In genomic region chr3:15372918-15373317, GRCh38 we compare ENCODE assay signal across 28 cellular contexts.
"Had no signal": no experiment of that assay in that cellular context is flagged by ENCODE, and none has a peak within 500 bp of the region (broad histone marks: within the 10 kb centered on the region; RNA-seq: fewer than 3 reads in every experiment).

No MANE protein-coding gene starts in this region.

- H2AFZ ChIP-seq: hepatocyte had no signal

- H3K27ac Mint-ChIP-seq: dendritic cell treated with granulocyte-macrophage colony-stimulating factor and Interleukin-4, amounts not matched to agents 40 ng/mL and 50 ng/mL, for 4 days; endodermal cell had no signal

- H3K36me3 ChIP-seq: colonic mucosa, esophagus muscularis mucosa, esophagus squamous epithelium, gastrocnemius medialis, gastroesophageal sphincter, heart left ventricle, heart right ventricle had no signal

- H3K4me2 ChIP-seq: hepatocyte had no signal

- H3K27me3 ChIP-seq: colonic mucosa, dorsolateral prefrontal cortex, esophagus muscularis mucosa, esophagus squamous epithelium, foreskin keratinocyte, gastrocnemius medialis, gastroesophageal sphincter, heart left ventricle, heart right ventricle, hepatocyte had no signal

- H3K79me2 ChIP-seq: hepatocyte had no signal

- DNase-seq: colonic mucosa; cortex of kidney; dermis blood vessel endothelial cell; dorsolateral prefrontal cortex; effector CD4-positive, alpha-beta T cell; effector CD8-positive, alpha-beta T cell; effector memory CD4-positive, alpha-beta T cell; effector memory CD8-positive, alpha-beta T cell; endodermal cell; erythroblast; esophagus squamous epithelium; foreskin fibroblast; foreskin keratinocyte; foreskin melanocyte; gastrocnemius medialis; glutamatergic neuron; heart left ventricle; heart right ventricle had no signal

- FAIRE-seq: endometrium, endothelial cell of umbilical vein, frontal cortex had no signal

- H3K27ac ChIP-seq: colonic mucosa, coronary artery, dorsolateral prefrontal cortex, epithelial cell of prostate, esophagus muscularis mucosa, esophagus squamous epithelium, foreskin keratinocyte, gastrocnemius medialis, gastroesophageal sphincter, heart left ventricle, heart right ventricle, hepatocyte had no signal

- H3K4me1 Mint-ChIP-seq: endodermal cell had no signal

- H3K27me3 Mint-ChIP-seq: effector memory CD8-positive, alpha-beta T cell had no signal

- H3K9me3 ChIP-seq: colonic mucosa, esophagus squamous epithelium, gastrocnemius medialis, gastroesophageal sphincter, heart left ventricle had no signal

- H3K4me3 Mint-ChIP-seq: dendritic cell treated with granulocyte-macrophage colony-stimulating factor and Interleukin-4, amounts not matched to agents 40 ng/mL and 50 ng/mL, for 4 days; effector memory CD8-positive, alpha-beta T cell; endodermal cell had no signal

- H3K4me1 ChIP-seq: colonic mucosa, gastroesophageal sphincter had no signal

- ATAC-seq: effector memory CD8-positive, alpha-beta T cell; esophagus mucosa; foreskin keratinocyte; gastrocnemius medialis; gastroesophageal sphincter; heart left ventricle; heart right ventricle had no signal

- H3K9me3 Mint-ChIP-seq: dendritic cell treated with granulocyte-macrophage colony-stimulating factor and Interleukin-4, amounts not matched to agents 40 ng/mL and 50 ng/mL, for 4 days; effector memory CD8-positive, alpha-beta T cell; endodermal cell had no signal

- H3K4me3 ChIP-seq: colonic mucosa, coronary artery, dorsolateral prefrontal cortex, esophagus muscularis mucosa, esophagus squamous epithelium, gastrocnemius medialis, gastroesophageal sphincter, heart left ventricle, heart right ventricle, hepatocyte had no signal
